ENCODE assay signal across 15 cellular contexts in the genomic region with DNA sequence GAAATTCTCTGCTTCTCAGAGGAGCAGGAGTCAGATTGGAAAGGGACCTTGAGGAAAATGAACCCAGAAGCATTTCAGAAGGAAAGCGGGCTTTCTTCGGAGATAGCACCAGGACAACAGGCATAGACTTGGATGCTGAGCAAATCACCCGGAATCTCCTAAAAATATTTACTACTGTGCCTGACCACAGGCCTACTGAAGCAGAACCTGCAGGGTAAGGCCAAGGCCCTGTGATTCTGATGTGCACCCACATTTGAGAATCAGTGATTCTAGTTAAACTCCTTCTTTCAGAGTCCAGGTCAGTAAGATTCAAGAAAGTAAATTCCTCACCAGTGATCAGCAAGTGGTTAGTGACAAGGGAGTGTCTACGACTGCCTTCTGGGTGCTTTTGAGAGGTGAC.
"Had no signal": no experiment of that assay in that cellular context is flagged by ENCODE, and none has a peak within 500 bp of the region (broad histone marks: within the 10 kb centered on the region; RNA-seq: fewer than 3 reads in every experiment).

No MANE protein-coding gene starts in this region.

- H3K36me3 Mint-ChIP-seq: activated naive CD4-positive, alpha-beta T cell treated with anti-CD3 and anti-CD28 coated beads, Interleukin-2, amount 50 U/mL, for 72 hours had no signal

- H3K27me3 ChIP-seq: neutrophil had no signal

- H3K27ac Mint-ChIP-seq: activated B cell treated with CpG ODN at 0.5 μM for 24 hours; activated CD4-positive, alpha-beta T cell treated with anti-CD3 and anti-CD28 coated beads, Interleukin-2, amount 10 ng/mL, durations not matched to agents 7 days and 5 days; activated naive CD4-positive, alpha-beta T cell treated with anti-CD3 and anti-CD28 coated beads, Interleukin-2, amount 50 U/mL, for 72 hours; activated T-helper 17 cell treated with anti-CD3 and anti-CD28 coated beads, Interleukin-2, amount 50 U/mL, for 72 hours had no signal

- DNase-seq: activated B cell treated with CpG ODN at 0.5 μM for 24 hours; activated CD4-positive, alpha-beta T cell treated with anti-CD3 and anti-CD28 coated beads, Interleukin-2, amount 10 ng/mL, durations not matched to agents 7 days and 5 days; activated CD8-positive, alpha-beta memory T cell treated with anti-CD3 and anti-CD28 coated beads for 24 hours; activated T-cell treated with anti-CD3 and anti-CD28 coated beads for 4 hours; head of caudate nucleus; posterior cingulate gyrus; right cardiac atrium; stimulated activated CD4-positive, alpha-beta T cell treated with anti-CD3 and anti-CD28 coated beads, Interleukin-2, amount 100 ng/mL, for 24 hours; stimulated activated naive CD8-positive, alpha-beta T cell treated with anti-CD3 and anti-CD28 coated beads, Interleukin-15, Interleukin-2, amounts not matched to agents 100 U/mL and 50 U/mL, for 24 hours; T-helper 2 cell had no signal

- ATAC-seq: activated naive CD4-positive, alpha-beta T cell treated with anti-CD3 and anti-CD28 coated beads, Interleukin-2, amount 50 U/mL, for 72 hours; activated T-helper 17 cell treated with anti-CD3 and anti-CD28 coated beads, Interleukin-2, amount 50 U/mL, for 72 hours; esophagus mucosa; left lobe of liver; right cardiac atrium; stimulated activated naive CD8-positive, alpha-beta T cell treated with anti-CD3 and anti-CD28 coated beads, Interleukin-15, Interleukin-2, amounts not matched to agents 100 U/mL and 50 U/mL, for 24 hours had no signal

- H3K9me3 Mint-ChIP-seq: activated B cell treated with CpG ODN at 0.5 μM for 24 hours; activated CD4-positive, alpha-beta T cell treated with anti-CD3 and anti-CD28 coated beads, Interleukin-2, amount 10 ng/mL, durations not matched to agents 7 days and 5 days; activated naive CD4-positive, alpha-beta T cell treated with anti-CD3 and anti-CD28 coated beads, Interleukin-2, amount 50 U/mL, for 72 hours; activated T-helper 17 cell treated with anti-CD3 and anti-CD28 coated beads, Interleukin-2, amount 50 U/mL, for 72 hours had no signal

- H3K27me3 Mint-ChIP-seq: activated B cell treated with CpG ODN at 0.5 μM for 24 hours; activated CD4-positive, alpha-beta T cell treated with anti-CD3 and anti-CD28 coated beads, Interleukin-2, amount 10 ng/mL, durations not matched to agents 7 days and 5 days; activated T-helper 17 cell treated with anti-CD3 and anti-CD28 coated beads, Interleukin-2, amount 50 U/mL, for 72 hours had no signal

- H3K36me3 ChIP-seq: neutrophil had no signal

- H3K9me3 ChIP-seq: neutrophil had no signal

- H3K4me3 Mint-ChIP-seq: activated B cell treated with CpG ODN at 0.5 μM for 24 hours; activated CD4-positive, alpha-beta T cell treated with anti-CD3 and anti-CD28 coated beads, Interleukin-2, amount 10 ng/mL, durations not matched to agents 7 days and 5 days; activated T-helper 17 cell treated with anti-CD3 and anti-CD28 coated beads, Interleukin-2, amount 50 U/mL, for 72 hours had no signal

- H3K27ac ChIP-seq: neutrophil had no signal

- H3K4me1 Mint-ChIP-seq: activated CD4-positive, alpha-beta T cell treated with anti-CD3 and anti-CD28 coated beads, Interleukin-2, amount 10 ng/mL, durations not matched to agents 7 days and 5 days; activated T-helper 17 cell treated with anti-CD3 and anti-CD28 coated beads, Interleukin-2, amount 50 U/mL, for 72 hours had no signal
